ENCODE assay signal across 9 cellular contexts in the genomic region with DNA sequence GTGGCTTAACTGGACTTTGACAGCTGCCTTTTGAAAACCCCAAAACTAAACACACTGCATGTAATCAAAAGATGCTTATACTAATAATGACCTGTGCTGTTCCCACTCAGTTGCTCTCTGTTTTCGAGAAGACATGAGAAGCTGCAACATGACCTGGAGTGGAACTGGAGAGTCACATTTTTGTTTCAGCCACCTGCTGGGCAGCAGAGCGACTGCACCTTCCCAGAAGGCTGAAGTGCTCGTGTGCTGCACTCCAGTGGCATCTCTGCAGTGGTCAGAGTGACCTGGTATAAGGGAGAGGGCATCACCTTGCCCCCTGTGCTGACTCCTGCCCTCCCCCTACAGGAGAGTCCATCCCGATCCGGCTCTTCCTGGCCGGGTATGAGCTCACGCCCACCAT. TPM values are rescaled to one million over a fixed set of nuclear protein-coding genes. Genes with fewer than 3 reads are reported as not detected.
DNase-seq lines count a peak whose midpoint lies in the region; ATAC-seq, FAIRE-seq and TF ChIP-seq lines count a peak whose summit lies in the region.
"Had no signal": no experiment of that assay in that cellular context is flagged by ENCODE, and none has a peak within 500 bp of the region (broad histone marks: within the 10 kb centered on the region; RNA-seq: fewer than 3 reads in every experiment).

No MANE protein-coding gene starts in this region.

- peak; percentile 21 for TF ChIP-seq CTCF in D721Med (IDR thresholded peaks at IDR 0.05; ENCODE audit: insufficient read depth, missing control alignments)

- H3K4me1 Mint-ChIP-seq in activated naive CD8-positive, alpha-beta T cell treated with anti-CD3 and anti-CD28 coated beads for 36 hours, result peaks cover 11% of the 10 kb centered on the region

- DNase-seq in D721Med (ENCODE audit: insufficient read length, low spot score) (no peak), kidney tubule cell (ENCODE audit: low spot score) (peak; percentile 31), DMS79 (lab: John Stamatoyannopoulos, UW) (no peak), NCI-H82 treated with DMSO at 0.1 percent for 48 hours (lab: John Stamatoyannopoulos, UW; ENCODE audit: unreplicated experiment) (no peak), ureter (ENCODE audit: low spot score) (no peak)
- no peak for DNase-seq in activated naive CD8-positive, alpha-beta T cell treated with anti-CD3 and anti-CD28 coated beads for 36 hours

- ATAC-seq in GM19372 (IDR thresholded peaks at IDR 0.05; ENCODE audit: low read depth, unreplicated experiment), result peak; percentile 90
- ATAC-seq in HG03442 (IDR thresholded peaks at IDR 0.05; ENCODE audit: unreplicated experiment), result peak; percentile 84

- H3K9me3 Mint-ChIP-seq in activated naive CD8-positive, alpha-beta T cell treated with anti-CD3 and anti-CD28 coated beads for 36 hours, result no peaks in the 10 kb centered on the region

- H3K4me3 Mint-ChIP-seq in activated naive CD8-positive, alpha-beta T cell treated with anti-CD3 and anti-CD28 coated beads for 36 hours, result no peak overlapping the region

- no peaks in the 10 kb centered on the region for H3K27me3 Mint-ChIP-seq in activated naive CD8-positive, alpha-beta T cell treated with anti-CD3 and anti-CD28 coated beads for 36 hours

- FAIRE-seq in D721Med (lab: Jason Lieb, UNC), result no peak

- H3K36me3 Mint-ChIP-seq in activated naive CD8-positive, alpha-beta T cell treated with anti-CD3 and anti-CD28 coated beads for 36 hours, result peaks cover 11% of the 10 kb centered on the region

- peak overlapping the region; percentile 38 for H3K27ac Mint-ChIP-seq in activated naive CD8-positive, alpha-beta T cell treated with anti-CD3 and anti-CD28 coated beads for 36 hours

RNA-seq across cellular contexts. Expression of a gene that starts 8.6 kb away (rescaled TPM):
- total RNA-seq in activated naive CD8-positive, alpha-beta T cell treated with anti-CD3 and anti-CD28 coated beads for 36 hours, result 10 to 100 TPM; 79.5 to 79.8 TPM
- total RNA-seq in ureter, result 52.1 TPM

RNA-seq across cellular contexts. Expression of a gene that starts 8.8 kb away (rescaled TPM):
- 10 to 100 TPM; 20.9 to 21.1 TPM for total RNA-seq in activated naive CD8-positive, alpha-beta T cell treated with anti-CD3 and anti-CD28 coated beads for 36 hours
- total RNA-seq in ureter, result 31.1 TPM

RNA-seq across cellular contexts. Expression of a gene that starts 20.1 kb away (rescaled TPM):
- total RNA-seq in activated naive CD8-positive, alpha-beta T cell treated with anti-CD3 and anti-CD28 coated beads for 36 hours, result 10 to 100 TPM; 28.8 to 30.3 TPM
- 46.9 TPM for total RNA-seq in ureter

RNA-seq across cellular contexts. Expression of a gene that starts 20.8 kb away (rescaled TPM):
- total RNA-seq in activated naive CD8-positive, alpha-beta T cell treated with anti-CD3 and anti-CD28 coated beads for 36 hours, result 10 to 100 TPM; 93.4 to 96.7 TPM
- 20.4 TPM for total RNA-seq in ureter

RNA-seq across cellular contexts. Expression of a gene that starts 31.6 kb away (rescaled TPM):
- total RNA-seq in activated naive CD8-positive, alpha-beta T cell treated with anti-CD3 and anti-CD28 coated beads for 36 hours, result 10 to 100 TPM in 1 of 2 experiments, 1 to 10 TPM in 1; 9.8 to 10.9 TPM
- not detected for total RNA-seq in ureter
- total RNA-seq: SJSA1 had no signal
